In the genomic region with DNA sequence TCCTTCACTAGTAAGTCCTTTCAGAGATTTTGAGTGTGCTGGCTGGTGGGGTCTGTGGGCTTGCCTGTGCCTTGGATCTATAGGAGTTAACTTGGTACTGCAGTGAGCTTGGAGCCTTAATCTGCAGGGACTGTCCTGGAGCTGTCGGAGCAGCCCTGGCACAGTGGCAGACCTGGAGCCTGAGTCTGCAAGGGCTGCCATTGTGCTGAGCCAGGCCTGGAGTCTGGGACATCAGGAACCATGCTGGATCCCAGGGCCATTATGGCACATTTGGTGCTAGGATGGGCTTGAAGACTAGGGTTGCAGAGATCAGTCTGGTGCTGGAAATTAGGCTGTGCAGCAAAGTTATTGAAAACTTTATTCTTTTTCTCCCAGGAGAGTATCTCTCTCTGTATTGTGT, we compare ENCODE assay signal across 33 cellular contexts.
"Had no signal": no experiment of that assay in that cellular context is flagged by ENCODE, and none has a peak within 500 bp of the region (broad histone marks: within the 10 kb centered on the region; RNA-seq: fewer than 3 reads in every experiment).

No MANE protein-coding gene starts in this region.

- DNase-seq: activated CD4-positive, alpha-beta memory T cell treated with anti-CD3 and anti-CD28 coated beads, Interleukin-2, amount 10 ng/mL, durations not matched to agents 7 days and 5 days; activated CD4-positive, alpha-beta T cell treated with anti-CD3 and anti-CD28 coated beads for 1 hour; activated CD4-positive, alpha-beta T cell treated with anti-CD3 and anti-CD28 coated beads for 48 hours; activated CD4-positive, CD25-positive, alpha-beta regulatory T cell; activated CD8-positive, alpha-beta memory T cell treated with anti-CD3 and anti-CD28 coated beads for 24 hours; activated CD8-positive, alpha-beta memory T cell treated with anti-CD3 and anti-CD28 coated beads, Interleukin-2, amount 10 ng/mL, durations not matched to agents 7 days and 5 days; activated CD8-positive, alpha-beta memory T cell treated with anti-CD3 and anti-CD28 coated beads, Interleukin-2, amount 50 U/mL, for 48 hours; activated effector memory CD4-positive, alpha-beta T cell treated with Interleukin-2 at 50 U/mL for 16 hours; activated naive CD4-positive, alpha-beta T cell treated with anti-CD3 and anti-CD28 coated beads, Interleukin-2, amount 10 ng/mL, durations not matched to agents 7 days and 5 days; activated naive CD8-positive, alpha-beta T cell treated with anti-CD3 and anti-CD28 coated beads, Interleukin-2, amount 50 U/mL, for 24 hours; activated T-cell treated with anti-CD3 and anti-CD28 coated beads, Interleukin-2, amount 50 U/mL, for 48 hours; anterior cingulate cortex; caudate nucleus; cerebellar nuclear complex; Karpas-422; NCI-H1105 treated with DMSO at 0.1 percent for 48 hours; NCI-H1436; NCI-H1694; NCI-H1930; NCI-H2081 treated with DMSO at 0.1 percent for 48 hours; NCI-H510A; NCI-H526; NCI-H748 treated with DMSO at 0.1 percent for 48 hours; NK-92 treated with Interleukin-12 subunit alpha and Interleukin-12 subunit beta, amount 100 ng/mL, for 24 hours; PC-9; Right ventricle myocardium superior; SW 1271; T-helper 1 cell; T-helper 2 cell; T-helper 9 cell had no signal

- H3K4me2 ChIP-seq: PC-9 had no signal

- H3K27me3 Mint-ChIP-seq: activated CD4-positive, alpha-beta memory T cell treated with anti-CD3 and anti-CD28 coated beads, Interleukin-2, amount 10 ng/mL, durations not matched to agents 7 days and 5 days; activated CD8-positive, alpha-beta memory T cell treated with anti-CD3 and anti-CD28 coated beads, Interleukin-2, amount 10 ng/mL, durations not matched to agents 7 days and 5 days; activated naive CD4-positive, alpha-beta T cell treated with anti-CD3 and anti-CD28 coated beads, Interleukin-2, amount 10 ng/mL, durations not matched to agents 7 days and 5 days; activated naive CD8-positive, alpha-beta T cell; activated naive CD8-positive, alpha-beta T cell treated with anti-CD3 and anti-CD28 coated beads, Interleukin-2, amount 50 U/mL, for 24 hours had no signal

- H2AFZ ChIP-seq: PC-9 had no signal

- H3K27ac ChIP-seq: PC-9, VCaP had no signal

- H3K4me3 Mint-ChIP-seq: activated CD4-positive, alpha-beta memory T cell treated with anti-CD3 and anti-CD28 coated beads, Interleukin-2, amount 10 ng/mL, durations not matched to agents 7 days and 5 days; activated CD8-positive, alpha-beta memory T cell treated with anti-CD3 and anti-CD28 coated beads, Interleukin-2, amount 10 ng/mL, durations not matched to agents 7 days and 5 days; activated naive CD4-positive, alpha-beta T cell treated with anti-CD3 and anti-CD28 coated beads, Interleukin-2, amount 10 ng/mL, durations not matched to agents 7 days and 5 days; activated naive CD8-positive, alpha-beta T cell; activated naive CD8-positive, alpha-beta T cell treated with anti-CD3 and anti-CD28 coated beads, Interleukin-2, amount 50 U/mL, for 24 hours; brain had no signal

- H3K27ac Mint-ChIP-seq: activated CD4-positive, alpha-beta memory T cell treated with anti-CD3 and anti-CD28 coated beads, Interleukin-2, amount 10 ng/mL, durations not matched to agents 7 days and 5 days; activated CD8-positive, alpha-beta memory T cell treated with anti-CD3 and anti-CD28 coated beads, Interleukin-2, amount 10 ng/mL, durations not matched to agents 7 days and 5 days; activated naive CD4-positive, alpha-beta T cell treated with anti-CD3 and anti-CD28 coated beads, Interleukin-2, amount 10 ng/mL, durations not matched to agents 7 days and 5 days; activated naive CD8-positive, alpha-beta T cell; activated naive CD8-positive, alpha-beta T cell treated with anti-CD3 and anti-CD28 coated beads, Interleukin-2, amount 50 U/mL, for 24 hours; brain had no signal

- ATAC-seq: activated CD8-positive, alpha-beta memory T cell treated with anti-CD3 and anti-CD28 coated beads, Interleukin-2, amount 10 ng/mL, durations not matched to agents 7 days and 5 days; activated naive CD8-positive, alpha-beta T cell treated with anti-CD3 and anti-CD28 coated beads, Interleukin-2, amount 50 U/mL, for 24 hours had no signal

- H3K4me3 ChIP-seq: PC-9 had no signal

- H3K4me1 Mint-ChIP-seq: activated CD4-positive, alpha-beta memory T cell treated with anti-CD3 and anti-CD28 coated beads, Interleukin-2, amount 10 ng/mL, durations not matched to agents 7 days and 5 days; activated CD8-positive, alpha-beta memory T cell treated with anti-CD3 and anti-CD28 coated beads, Interleukin-2, amount 10 ng/mL, durations not matched to agents 7 days and 5 days; activated naive CD4-positive, alpha-beta T cell treated with anti-CD3 and anti-CD28 coated beads, Interleukin-2, amount 10 ng/mL, durations not matched to agents 7 days and 5 days; activated naive CD8-positive, alpha-beta T cell treated with anti-CD3 and anti-CD28 coated beads, Interleukin-2, amount 50 U/mL, for 24 hours; brain had no signal

- H3K36me3 Mint-ChIP-seq: activated CD8-positive, alpha-beta memory T cell treated with anti-CD3 and anti-CD28 coated beads, Interleukin-2, amount 10 ng/mL, durations not matched to agents 7 days and 5 days; activated naive CD4-positive, alpha-beta T cell treated with anti-CD3 and anti-CD28 coated beads, Interleukin-2, amount 10 ng/mL, durations not matched to agents 7 days and 5 days; activated naive CD8-positive, alpha-beta T cell; brain had no signal
